28 cellular contexts compared by ENCODE assay signal in the genomic region with DNA sequence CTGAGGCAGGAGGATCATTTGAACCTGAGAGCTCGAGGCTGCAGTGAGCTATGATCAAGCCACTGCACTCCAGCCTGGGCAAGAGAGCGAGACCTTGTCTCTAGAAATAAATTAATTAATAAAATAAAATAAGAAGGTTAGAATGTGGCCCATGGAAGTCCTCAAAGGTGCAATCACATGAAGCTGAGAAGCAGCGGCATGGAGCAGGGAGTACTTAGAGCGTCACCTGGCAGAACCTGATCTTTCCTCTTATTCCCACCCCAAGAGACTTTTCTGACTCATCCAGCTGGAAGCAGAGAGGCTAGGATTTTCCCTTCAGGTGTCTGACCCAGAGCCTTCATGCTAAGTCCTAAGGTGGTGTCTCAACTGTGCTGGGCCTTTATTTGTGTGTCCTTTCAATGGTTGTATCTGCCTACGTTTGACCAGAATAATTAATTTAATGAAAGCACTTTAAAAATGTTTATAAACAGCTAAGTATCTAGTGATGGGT.
"Had no signal": no experiment of that assay in that cellular context is flagged by ENCODE, and none has a peak within 500 bp of the region (broad histone marks: within the 10 kb centered on the region; RNA-seq: fewer than 3 reads in every experiment).

No MANE protein-coding gene starts in this region.

- H3K9me3 Mint-ChIP-seq: immature natural killer cell; naive thymus-derived CD8-positive, alpha-beta T cell; nephron progenitor cell; stimulated activated memory B cell treated with anti-CD40 and anti-IgM and Interleukin-4, amounts not matched to agents 10 μg/mL and 1 μg/mL and 100 μg/mL, for 72 hours had no signal

- H3K27me3 Mint-ChIP-seq: naive thymus-derived CD8-positive, alpha-beta T cell; stimulated activated memory B cell treated with anti-CD40 and anti-IgM and Interleukin-4, amounts not matched to agents 10 μg/mL and 1 μg/mL and 100 μg/mL, for 72 hours had no signal

- ATAC-seq: heart right ventricle; left lobe of liver; naive thymus-derived CD8-positive, alpha-beta T cell; psoas muscle; right cardiac atrium; stimulated activated memory B cell treated with anti-CD40 and anti-IgM and Interleukin-4, amounts not matched to agents 10 μg/mL and 1 μg/mL and 100 μg/mL, for 72 hours; stimulated activated naive CD8-positive, alpha-beta T cell treated with anti-CD3 and anti-CD28 coated beads, Interleukin-15, Interleukin-2, amounts not matched to agents 100 U/mL and 50 U/mL, for 24 hours; upper lobe of right lung had no signal

- DNase-seq: cerebellar nuclear complex; dorsolateral prefrontal cortex; effector CD4-positive, alpha-beta T cell; esophagus squamous epithelium; foreskin melanocyte; glutamatergic neuron; heart right ventricle; hypothalamus; immature natural killer cell; naive thymus-derived CD8-positive, alpha-beta T cell; nephron progenitor cell; nucleus accumbens; ovary; posterior cingulate gyrus; psoas muscle; right cardiac atrium; sigmoid colon; stimulated activated CD4-positive, alpha-beta T cell treated with anti-CD3 and anti-CD28 coated beads, Interleukin-2, amount 100 ng/mL, for 24 hours; stimulated activated CD4-positive, alpha-beta T cell treated with anti-CD3 and anti-CD28 coated beads, Interleukin-4, amount 100 ng/mL, for 24 hours; stimulated activated naive CD8-positive, alpha-beta T cell treated with anti-CD3 and anti-CD28 coated beads, Interleukin-15, Interleukin-2, amounts not matched to agents 100 U/mL and 50 U/mL, for 24 hours; substantia nigra; testis; upper lobe of right lung; uterus had no signal

- H3K36me3 ChIP-seq: esophagus squamous epithelium, heart right ventricle, ovary, sigmoid colon, tibial nerve, upper lobe of right lung, uterus had no signal

- H3K27me3 ChIP-seq: dorsolateral prefrontal cortex, esophagus squamous epithelium, heart right ventricle, ovary, sigmoid colon, testis, tibial nerve, upper lobe of right lung, uterus had no signal

- H3K4me3 ChIP-seq: dorsolateral prefrontal cortex, esophagus squamous epithelium, heart right ventricle, ovary, psoas muscle, sigmoid colon, testis, tibial nerve, upper lobe of right lung, uterus had no signal

- H3K4me1 ChIP-seq: psoas muscle, testis, uterus had no signal

- H3K9me3 ChIP-seq: esophagus squamous epithelium, heart right ventricle, ovary, psoas muscle, sigmoid colon, testis, tibial nerve, upper lobe of right lung, uterus had no signal

- H3K4me3 Mint-ChIP-seq: immature natural killer cell; nephron progenitor cell; stimulated activated memory B cell treated with anti-CD40 and anti-IgM and Interleukin-4, amounts not matched to agents 10 μg/mL and 1 μg/mL and 100 μg/mL, for 72 hours had no signal

- H3K27ac ChIP-seq: dorsolateral prefrontal cortex, epithelial cell of prostate, esophagus squamous epithelium, heart right ventricle, ovary, psoas muscle, sigmoid colon, testis, tibial nerve, upper lobe of right lung, uterus had no signal

- H3K36me3 Mint-ChIP-seq: immature natural killer cell; naive thymus-derived CD8-positive, alpha-beta T cell; stimulated activated memory B cell treated with anti-CD40 and anti-IgM and Interleukin-4, amounts not matched to agents 10 μg/mL and 1 μg/mL and 100 μg/mL, for 72 hours had no signal
